8 cellular contexts compared by ENCODE assay signal in genomic region chr1:119743776-119744597, GRCh38.
A peak's percentile ranks its signal among the peaks of the same experiment; 100 is the strongest.
DNase-seq lines count a peak whose midpoint lies in the region; ATAC-seq and TF ChIP-seq lines count a peak whose summit lies in the region.

No MANE protein-coding gene starts in this region.

- TF ChIP-seq CTCF in VCaP (conservative IDR thresholded peaks at IDR 0.05) = peak; percentile 85

- no peaks in the 10 kb centered on the region for H3K27me3 ChIP-seq in layer of hippocampus (ENCODE audit: control insufficient read depth, insufficient read depth, low read length)

- peak; percentile 47 for DNase-seq in GM04504 (ENCODE audit: low read depth)
- DNase-seq in NCI-H2107 treated with DMSO at 0.1 percent for 48 hours (lab: John Stamatoyannopoulos, UW; ENCODE audit: unreplicated experiment) = peak; percentile 62
- DNase-seq in cerebellar cortex (ENCODE audit: low spot score) = peak; percentile 70
- peak; percentile 43 for DNase-seq in stimulated activated CD4-positive, alpha-beta T cell treated with anti-CD3 and anti-CD28 coated beads, Interleukin-4, amount 100 ng/mL, for 1 hour

- H3K27ac ChIP-seq in VCaP = no peak overlapping the region
- peak overlapping the region; percentile 43 for H3K27ac ChIP-seq in layer of hippocampus (ENCODE audit: low read depth, low read length)

- ATAC-seq in HG02798 (IDR thresholded peaks at IDR 0.05; ENCODE audit: poor library complexity, unreplicated experiment) (peak; percentile 77), GM18520 (IDR thresholded peaks at IDR 0.05; ENCODE audit: unreplicated experiment) (no peak)
